Comparison of ENCODE assay signal across 1 cellular context in genomic region chr17:75338335-75338734, GRCh38.
TF ChIP-seq lines count a peak whose summit lies in the region.

No MANE protein-coding gene starts in this region.

TF ChIP-seq in HEK293, 187 proteins besides CTCF, POLR2A, EP300 and RAD21 (continued from another document):
- TF ChIP-seq, protein P1, sequence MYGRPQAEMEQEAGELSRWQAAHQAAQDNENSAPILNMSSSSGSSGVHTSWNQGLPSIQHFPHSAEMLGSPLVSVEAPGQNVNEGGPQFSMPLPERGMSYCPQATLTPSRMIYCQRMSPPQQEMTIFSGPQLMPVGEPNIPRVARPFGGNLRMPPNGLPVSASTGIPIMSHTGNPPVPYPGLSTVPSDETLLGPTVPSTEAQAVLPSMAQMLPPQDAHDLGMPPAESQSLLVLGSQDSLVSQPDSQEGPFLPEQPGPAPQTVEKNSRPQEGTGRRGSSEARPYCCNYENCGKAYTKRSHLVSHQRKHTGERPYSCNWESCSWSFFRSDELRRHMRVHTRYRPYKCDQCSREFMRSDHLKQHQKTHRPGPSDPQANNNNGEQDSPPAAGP (tag by site-specific recombination; IDR thresholded peaks at IDR 0.05), result no peak
- TF ChIP-seq, protein P2, sequence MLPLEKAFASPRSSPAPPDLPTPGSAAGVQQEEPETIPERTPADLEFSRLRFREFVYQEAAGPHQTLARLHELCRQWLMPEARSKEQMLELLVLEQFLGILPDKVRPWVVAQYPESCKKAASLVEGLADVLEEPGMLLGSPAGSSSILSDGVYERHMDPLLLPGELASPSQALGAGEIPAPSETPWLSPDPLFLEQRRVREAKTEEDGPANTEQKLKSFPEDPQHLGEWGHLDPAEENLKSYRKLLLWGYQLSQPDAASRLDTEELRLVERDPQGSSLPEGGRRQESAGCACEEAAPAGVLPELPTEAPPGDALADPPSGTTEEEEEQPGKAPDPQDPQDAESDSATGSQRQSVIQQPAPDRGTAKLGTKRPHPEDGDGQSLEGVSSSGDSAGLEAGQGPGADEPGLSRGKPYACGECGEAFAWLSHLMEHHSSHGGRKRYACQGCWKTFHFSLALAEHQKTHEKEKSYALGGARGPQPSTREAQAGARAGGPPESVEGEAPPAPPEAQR (tag by site-specific recombination; IDR thresholded peaks at IDR 0.05), result no peak
- TF ChIP-seq ZNF843 (tag by site-specific recombination; IDR thresholded peaks at IDR 0.05) (no peak), TSHZ1 (tag by site-specific recombination; IDR thresholded peaks at IDR 0.05; ENCODE audit: borderline replicate concordance) (no peak)
